In genomic region chr5:141609044-141609443, GRCh38 we compare ENCODE assay signal across 20 cellular contexts. TPM values are rescaled to one million over a fixed set of nuclear protein-coding genes. Genes with fewer than 3 reads are reported as not detected.
A peak's percentile ranks its signal among the peaks of the same experiment; 100 is the strongest.
DNase-seq lines count a peak whose midpoint lies in the region; ATAC-seq and TF ChIP-seq lines count a peak whose summit lies in the region.
"Had no signal": no experiment of that assay in that cellular context is flagged by ENCODE, and none has a peak within 500 bp of the region (broad histone marks: within the 10 kb centered on the region; RNA-seq: fewer than 3 reads in every experiment).

No MANE protein-coding gene starts in this region.

- POLR2A ChIA-PET in activated naive CD8-positive, alpha-beta T cell treated with anti-CD3 and anti-CD28 coated beads, Interleukin-2, amount 10 ng/mL, durations not matched to agents 7 days and 5 days (lab: Charles Lee) = interaction anchor here (0.9 to 8.2 kb wide), 5 partner anchors 9 to 28 kb away, joined by 3 to 80 read pairs (median 3); partner anchors contain the start of genes DIAPH1 and RELL2
- POLR2A ChIA-PET in naive thymus-derived CD4-positive, alpha-beta T cell (lab: Charles Lee) = interaction anchor here (0.7 to 5.0 kb wide), 2 partner anchors 9 to 74 kb away, joined by 3 to 71 read pairs; partner anchors contain the start of gene DIAPH1

- peaks cover 99% of the 10 kb centered on the region for H3K79me2 ChIP-seq in mammary epithelial cell (ENCODE audit: insufficient read depth, low read length)

- TF ChIP-seq CTCF in mammary epithelial cell (conservative IDR thresholded peaks at IDR 0.05 in 1 of 2, IDR thresholded peaks at IDR 0.05 in 1 of 2; ENCODE audit: extremely low read depth in 1 of 2, insufficient read depth in 1 of 2, low read depth in 1 of 2, low read length in 2 of 2) = no peak

- H2AFZ ChIP-seq in mammary epithelial cell (ENCODE audit: low read depth, low read length) = no peak overlapping the region

- H3K9me3 ChIP-seq in CD4-positive, CD25-positive, alpha-beta regulatory T cell (ENCODE audit: control insufficient read depth in 2 of 2, low read length in 2 of 2) = no peaks in the 10 kb centered on the region
- no peaks in the 10 kb centered on the region for H3K9me3 ChIP-seq in KOPT-K1 (ENCODE audit: insufficient read depth, low read length, poor library complexity, severe bottlenecking)
- no peaks in the 10 kb centered on the region for H3K9me3 ChIP-seq in naive thymus-derived CD4-positive, alpha-beta T cell (ENCODE audit: control insufficient read depth in 2 of 3, low read length in 3 of 3)
- H3K9me3 ChIP-seq in mammary epithelial cell (replicated peaks; ENCODE audit: insufficient read depth, low read length) = no peaks in the 10 kb centered on the region
- H3K9me3 ChIP-seq: ovary, SJCRH30, thyroid gland had no signal

- ATAC-seq in CD4-positive, CD25-positive, alpha-beta regulatory T cell (ENCODE audit: low read depth in 2 of 2) = no peak
- no peak for ATAC-seq in activated naive CD8-positive, alpha-beta T cell treated with anti-CD3 and anti-CD28 coated beads, Interleukin-2, amount 10 ng/mL, durations not matched to agents 7 days and 5 days (ENCODE audit: low read depth)
- ATAC-seq in naive thymus-derived CD4-positive, alpha-beta T cell = no peak
- ATAC-seq in HG02970 (IDR thresholded peaks at IDR 0.05; ENCODE audit: low FRiP score, unreplicated experiment) (no peak), GM19395 (IDR thresholded peaks at IDR 0.05; ENCODE audit: unreplicated experiment) (no peak)
- ATAC-seq: left colon had no signal

- 100% methylated on average over 3 of the region's 3 CpGs for WGBS in mammary epithelial cell (ENCODE audit: low coverage, missing lambda C conversion rate)

- H3K4me1 Mint-ChIP-seq in CD4-positive, CD25-positive, alpha-beta regulatory T cell = peaks cover 37 to 96% (median 78%) of the 10 kb centered on the region in 4 donors
- peaks cover 67% of the 10 kb centered on the region for H3K4me1 Mint-ChIP-seq in activated naive CD8-positive, alpha-beta T cell treated with anti-CD3 and anti-CD28 coated beads, Interleukin-2, amount 10 ng/mL, durations not matched to agents 7 days and 5 days
- peaks cover 75 to 97% (median 89%) of the 10 kb centered on the region in 7 donors for H3K4me1 Mint-ChIP-seq in naive thymus-derived CD4-positive, alpha-beta T cell

- H3K27ac Mint-ChIP-seq in CD4-positive, CD25-positive, alpha-beta regulatory T cell = peak overlapping the region; percentile 92 to 97 (median 92)
- H3K27ac Mint-ChIP-seq in activated naive CD8-positive, alpha-beta T cell treated with anti-CD3 and anti-CD28 coated beads, Interleukin-2, amount 10 ng/mL, durations not matched to agents 7 days and 5 days = peak overlapping the region; percentile 87
- peak overlapping the region; percentile 84 to 96 (median 89) for H3K27ac Mint-ChIP-seq in naive thymus-derived CD4-positive, alpha-beta T cell

- peak overlapping the region; percentile 65 to 82 (median 78) for H3K4me3 Mint-ChIP-seq in CD4-positive, CD25-positive, alpha-beta regulatory T cell
- peak overlapping the region; percentile 60 for H3K4me3 Mint-ChIP-seq in activated naive CD8-positive, alpha-beta T cell treated with anti-CD3 and anti-CD28 coated beads, Interleukin-2, amount 10 ng/mL, durations not matched to agents 7 days and 5 days
- H3K4me3 Mint-ChIP-seq in naive thymus-derived CD4-positive, alpha-beta T cell = peak overlapping the region in 6 of 10 donors; percentile 35 to 86 (median 76)

- peak overlapping the region; percentile 90 for H3K27ac ChIP-seq in CD4-positive, CD25-positive, alpha-beta regulatory T cell (ENCODE audit: insufficient read depth, low read length, poor library complexity, severe bottlenecking)
- H3K27ac ChIP-seq in KOPT-K1 (ENCODE audit: low read depth, low read length, poor library complexity, severe bottlenecking) (peak overlapping the region; percentile 98), mammary epithelial cell (ENCODE audit: insufficient read depth, low read depth, low read length) (no peak overlapping the region)
- H3K27ac ChIP-seq in naive thymus-derived CD4-positive, alpha-beta T cell (ENCODE audit: low read depth, low read length) = peak overlapping the region; percentile 72
- H3K27ac ChIP-seq: ovary, SJCRH30, thyroid gland had no signal

- H3K9me3 Mint-ChIP-seq in CD4-positive, CD25-positive, alpha-beta regulatory T cell = no peaks in the 10 kb centered on the region
- H3K9me3 Mint-ChIP-seq in activated naive CD8-positive, alpha-beta T cell treated with anti-CD3 and anti-CD28 coated beads, Interleukin-2, amount 10 ng/mL, durations not matched to agents 7 days and 5 days = no peaks in the 10 kb centered on the region
- H3K9me3 Mint-ChIP-seq in naive thymus-derived CD4-positive, alpha-beta T cell = peaks cover 0 to 2% (median 0%) of the 10 kb centered on the region in 11 donors

- peaks cover 17% of the 10 kb centered on the region for H3K36me3 Mint-ChIP-seq in CD4-positive, CD25-positive, alpha-beta regulatory T cell
- H3K36me3 Mint-ChIP-seq in activated naive CD8-positive, alpha-beta T cell treated with anti-CD3 and anti-CD28 coated beads, Interleukin-2, amount 10 ng/mL, durations not matched to agents 7 days and 5 days = peaks cover 36% of the 10 kb centered on the region
- peaks cover 4 to 39% (median 10%) of the 10 kb centered on the region in 5 donors for H3K36me3 Mint-ChIP-seq in naive thymus-derived CD4-positive, alpha-beta T cell

- H3K4me1 ChIP-seq in CD4-positive, CD25-positive, alpha-beta regulatory T cell (ENCODE audit: control insufficient read depth, insufficient read depth, low read length, poor library complexity, severe bottlenecking) = peaks cover 93% of the 10 kb centered on the region
- H3K4me1 ChIP-seq in naive thymus-derived CD4-positive, alpha-beta T cell (ENCODE audit: control insufficient read depth in 2 of 2, insufficient read depth in 2 of 2, low read length in 2 of 2) = peaks cover 79 to 85% of the 10 kb centered on the region in 2 donors
- H3K4me1 ChIP-seq in mammary epithelial cell (ENCODE audit: insufficient read depth, low read length) = peaks cover 1% of the 10 kb centered on the region
- H3K4me1 ChIP-seq: SJCRH30 had no signal

- H3K27me3 Mint-ChIP-seq in CD4-positive, CD25-positive, alpha-beta regulatory T cell = no peaks in the 10 kb centered on the region
- H3K27me3 Mint-ChIP-seq in activated naive CD8-positive, alpha-beta T cell treated with anti-CD3 and anti-CD28 coated beads, Interleukin-2, amount 10 ng/mL, durations not matched to agents 7 days and 5 days = no peaks in the 10 kb centered on the region
- no peaks in the 10 kb centered on the region for H3K27me3 Mint-ChIP-seq in naive thymus-derived CD4-positive, alpha-beta T cell

- in situ Hi-C loops in mammary epithelial cell (cut with MboI; ENCODE audit: low sequenced_read_pairs in 2 of 2) = no loop called here

- DNase-seq in CD4-positive, CD25-positive, alpha-beta regulatory T cell = no peak
- DNase-seq in activated naive CD8-positive, alpha-beta T cell treated with anti-CD3 and anti-CD28 coated beads, Interleukin-2, amount 10 ng/mL, durations not matched to agents 7 days and 5 days = no peak
- no peak for DNase-seq in naive thymus-derived CD4-positive, alpha-beta T cell
- DNase-seq in NCI-H146 treated with DMSO at 0.1 percent for 48 hours (lab: John Stamatoyannopoulos, UW; ENCODE audit: unreplicated experiment) = no peak
- DNase-seq in mammary epithelial cell = no peak
- DNase-seq: activated CD4-positive, alpha-beta T cell treated with anti-CD3 and anti-CD28 coated beads, Interleukin-2, amount 50 U/mL, for 1 hour; aorta; DMS153; GOT3; left colon; NCI-H1048; NCI-H2081; NCI-H524 treated with DMSO at 0.1 percent for 48 hours; ovary; SJCRH30; thyroid gland had no signal

- H4K20me1 ChIP-seq in mammary epithelial cell (ENCODE audit: insufficient read depth, low read length) = peaks cover 3% of the 10 kb centered on the region

- no peak overlapping the region for H3K9ac ChIP-seq in mammary epithelial cell (ENCODE audit: insufficient read depth, low read length)

- peak overlapping the region; percentile 69 for H3K4me3 ChIP-seq in CD4-positive, CD25-positive, alpha-beta regulatory T cell (ENCODE audit: low read depth, low read length)
- H3K4me3 ChIP-seq in naive thymus-derived CD4-positive, alpha-beta T cell (ENCODE audit: low read length) = peak overlapping the region; percentile 1
- no peak overlapping the region for H3K4me3 ChIP-seq in mammary epithelial cell (replicated peaks in 1 of 3; ENCODE audit: insufficient read depth in 1 of 3, low read depth in 2 of 3, low read length in 3 of 3)
- H3K4me3 ChIP-seq: ovary, SJCRH30, skin epidermis, thyroid gland had no signal

- no peaks in the 10 kb centered on the region for H3K36me3 ChIP-seq in CD4-positive, CD25-positive, alpha-beta regulatory T cell (ENCODE audit: control insufficient read depth, insufficient read depth, low read length)
- peaks cover 20% of the 10 kb centered on the region for H3K36me3 ChIP-seq in KOPT-K1 (ENCODE audit: insufficient read depth, low read length)
- no peaks in the 10 kb centered on the region for H3K36me3 ChIP-seq in naive thymus-derived CD4-positive, alpha-beta T cell (ENCODE audit: control insufficient read depth in 2 of 3, insufficient read depth in 3 of 3, low read length in 3 of 3)
- peaks cover 3% of the 10 kb centered on the region for H3K36me3 ChIP-seq in mammary epithelial cell (ENCODE audit: insufficient read depth, low read length)
- H3K36me3 ChIP-seq: ovary, thyroid gland had no signal

- dilution Hi-C loops in mammary epithelial cell (cut with HindIII; ENCODE audit: low sequenced_read_pairs) = no loop called here

- CTCF ChIA-PET in naive thymus-derived CD4-positive, alpha-beta T cell (lab: Charles Lee) = interaction anchor here (0.7 to 4.2 kb wide), 3 partner anchors 9 to 1747 kb away, joined by 3 to 43 read pairs (median 25); partner anchors contain the start of gene DIAPH1
- CTCF ChIA-PET in mammary epithelial cell (lab: Charles Lee; ENCODE audit: low non-redundant PET) = no interaction called here

- no peaks in the 10 kb centered on the region for H3K27me3 ChIP-seq in CD4-positive, CD25-positive, alpha-beta regulatory T cell (ENCODE audit: control insufficient read depth, insufficient read depth, low read length)
- no peaks in the 10 kb centered on the region for H3K27me3 ChIP-seq in naive thymus-derived CD4-positive, alpha-beta T cell (ENCODE audit: control insufficient read depth in 2 of 2, insufficient read depth in 2 of 2, low read length in 2 of 2)
- H3K27me3 ChIP-seq in mammary epithelial cell (ENCODE audit: insufficient read depth, low read length) = no peaks in the 10 kb centered on the region
- H3K27me3 ChIP-seq: ovary, SJCRH30, thyroid gland had no signal

- intact Hi-C loops in naive thymus-derived CD4-positive, alpha-beta T cell (cut with micrococcal nuclease) = loop anchor here (5.0 to 10.0 kb wide), 2 partner anchors 43 to 1396 kb away; partner anchors contain the start of gene FCHSD1 (in 1 of the 2)
- intact Hi-C loops in mammary epithelial cell (cut with micrococcal nuclease) = no loop called here

- no TSS peak for BruUV-seq in mammary epithelial cell (replicated peaks; lab: Mats Ljungman, UMichigan)

- H3K4me2 ChIP-seq in mammary epithelial cell (ENCODE audit: insufficient read depth, low read depth, low read length) = no peak overlapping the region

RNA-seq across cellular contexts. Expression of gene DIAPH1, which starts 9.8 kb away (rescaled TPM):
- total RNA-seq in CD4-positive, CD25-positive, alpha-beta regulatory T cell = 287 TPM
- polyA plus RNA-seq in CD4-positive, CD25-positive, alpha-beta regulatory T cell = 100 to 1,000 TPM in 1 of 4 donors, 10 to 100 TPM in 3; 86.1 to 105 (median 90.7) TPM
- 100 to 1,000 TPM; 244 to 256 TPM for total RNA-seq in activated naive CD8-positive, alpha-beta T cell treated with anti-CD3 and anti-CD28 coated beads, Interleukin-2, amount 10 ng/mL, durations not matched to agents 7 days and 5 days
- total RNA-seq in naive thymus-derived CD4-positive, alpha-beta T cell = 100 to 1,000 TPM; 163 to 278 (median 173) TPM
- 100 to 1,000 TPM in 1 of 2 donors, 10 to 100 TPM in 1; 89.7 to 105 TPM for polyA plus RNA-seq in naive thymus-derived CD4-positive, alpha-beta T cell
- total RNA-seq in mammary epithelial cell = 100 to 1,000 TPM in 1 of 2 donors, 10 to 100 TPM in 1; 52.0 to 178 TPM
- 128 TPM for polyA plus RNA-seq in mammary epithelial cell
- polyA minus RNA-seq in mammary epithelial cell = 507 TPM

RNA-seq across cellular contexts. Expression of gene HDAC3, which starts 27.6 kb away (rescaled TPM):
- 83.9 TPM for total RNA-seq in CD4-positive, CD25-positive, alpha-beta regulatory T cell
- polyA plus RNA-seq in CD4-positive, CD25-positive, alpha-beta regulatory T cell = 100 to 1,000 TPM in 1 of 4 donors, 10 to 100 TPM in 3; 94.0 to 102 (median 96.1) TPM
- total RNA-seq in activated naive CD8-positive, alpha-beta T cell treated with anti-CD3 and anti-CD28 coated beads, Interleukin-2, amount 10 ng/mL, durations not matched to agents 7 days and 5 days = 10 to 100 TPM; 85.8 to 89.6 TPM
- 10 to 100 TPM; 70.0 to 92.8 (median 79.0) TPM for total RNA-seq in naive thymus-derived CD4-positive, alpha-beta T cell
- polyA plus RNA-seq in naive thymus-derived CD4-positive, alpha-beta T cell = 100 to 1,000 TPM; 100 to 102 TPM
- total RNA-seq in mammary epithelial cell = 10 to 100 TPM; 57.7 to 61.5 TPM
- 84.5 TPM for polyA plus RNA-seq in mammary epithelial cell
- polyA minus RNA-seq in mammary epithelial cell = 163 TPM

RNA-seq across cellular contexts. Expression of gene RELL2, which starts 27.8 kb away (rescaled TPM):
- 20.5 TPM for total RNA-seq in CD4-positive, CD25-positive, alpha-beta regulatory T cell
- polyA plus RNA-seq in CD4-positive, CD25-positive, alpha-beta regulatory T cell = 1 to 10 TPM; 2.4 to 5.5 (median 3.5) TPM
- 10 to 100 TPM; 31.4 to 31.6 TPM for total RNA-seq in activated naive CD8-positive, alpha-beta T cell treated with anti-CD3 and anti-CD28 coated beads, Interleukin-2, amount 10 ng/mL, durations not matched to agents 7 days and 5 days
- total RNA-seq in naive thymus-derived CD4-positive, alpha-beta T cell = 10 to 100 TPM; 14.3 to 21.7 (median 17.5) TPM
- polyA plus RNA-seq in naive thymus-derived CD4-positive, alpha-beta T cell = 1 to 10 TPM; 1.8 to 3.4 TPM
- total RNA-seq in mammary epithelial cell = 10 to 100 TPM in 1 of 2 donors, 1 to 10 TPM in 1; 5.7 to 12.1 TPM
- polyA plus RNA-seq in mammary epithelial cell = 11.0 TPM
- polyA minus RNA-seq in mammary epithelial cell = 14.6 TPM

RNA-seq across cellular contexts. Expression of gene FCHSD1, which starts 42.2 kb away (rescaled TPM):
- 115 TPM for total RNA-seq in CD4-positive, CD25-positive, alpha-beta regulatory T cell
- polyA plus RNA-seq in CD4-positive, CD25-positive, alpha-beta regulatory T cell = 10 to 100 TPM in 1 of 4 donors, 1 to 10 TPM in 3; 7.7 to 16.0 (median 8.2) TPM
- 10 to 100 TPM; 98.3 to 99.1 TPM for total RNA-seq in activated naive CD8-positive, alpha-beta T cell treated with anti-CD3 and anti-CD28 coated beads, Interleukin-2, amount 10 ng/mL, durations not matched to agents 7 days and 5 days
- total RNA-seq in naive thymus-derived CD4-positive, alpha-beta T cell = 10 to 100 TPM; 69.6 to 96.1 (median 92.3) TPM
- polyA plus RNA-seq in naive thymus-derived CD4-positive, alpha-beta T cell = 1 to 10 TPM; 4.9 to 7.7 TPM
- 10 to 100 TPM; 23.7 to 32.0 TPM for total RNA-seq in mammary epithelial cell
- polyA plus RNA-seq in mammary epithelial cell = 12.3 TPM
- 17.2 TPM for polyA minus RNA-seq in mammary epithelial cell

Comparison
In these comparisons a context has a peak if more than half of its experiments do, and no peak if none do; other contexts are left out.
1. H3K4me3 ChIP-seq: peak in CD4-positive, CD25-positive, alpha-beta regulatory T cell (single experiment) and naive thymus-derived CD4-positive, alpha-beta T cell (single experiment); none in mammary epithelial cell (0 of 3).
2. Peak in every context shown above with its lines, with median percentiles within 50 percentile points of each other: H3K27ac Mint-ChIP-seq and H3K4me3 Mint-ChIP-seq.